ENCODE assay signal across 10 cellular contexts in genomic region chr1:16143566-16144324, GRCh38. TPM values are rescaled to one million over a fixed set of nuclear protein-coding genes. Genes with fewer than 3 reads are reported as not detected.
DNase-seq lines count a peak whose midpoint lies in the region; ATAC-seq and TF ChIP-seq lines count a peak whose summit lies in the region.
"Had no signal": no experiment of that assay in that cellular context is flagged by ENCODE, and none has a peak within 500 bp of the region (broad histone marks: within the 10 kb centered on the region; RNA-seq: fewer than 3 reads in every experiment).

No MANE protein-coding gene starts in this region.

- intact Hi-C loops in A673 (cut with micrococcal nuclease; ENCODE audit: unreplicated experiment) (no loop called here), mucosa of descending colon (cut with DNase I, micrococcal nuclease) (no loop called here)

- H3K27ac ChIP-seq in A673 (ENCODE audit: low read depth, low read length, poor library complexity, severe bottlenecking) (peak overlapping the region; percentile 87), duodenal mucosa (ENCODE audit: low read depth, low read length) (peak overlapping the region; percentile 80)

- peak overlapping the region; percentile 54 to 67 for H3K9ac ChIP-seq in duodenal mucosa (ENCODE audit: low read depth in 1 of 2, low read length in 2 of 2)

- CTCF ChIA-PET in A673 (lab: Charles Lee) = no interaction called here

- TF ChIP-seq CTCF in A673 (conservative IDR thresholded peaks at IDR 0.05; ENCODE audit: low read depth, low read length) (no peak), mucosa of descending colon (IDR thresholded peaks at IDR 0.05) (no peak)

- H3K27me3 ChIP-seq in A673 (replicated peaks; ENCODE audit: insufficient read depth, low read depth, low read length, poor library complexity) (no peaks in the 10 kb centered on the region), duodenal mucosa (ENCODE audit: control insufficient read depth in 1 of 2, insufficient read depth in 2 of 2, low read length in 2 of 2) (no peaks in the 10 kb centered on the region)

- no peaks in the 10 kb centered on the region for H3K9me3 ChIP-seq in A673 (ENCODE audit: low read depth, low read length, poor library complexity, severe bottlenecking)
- H3K9me3 ChIP-seq in duodenal mucosa (ENCODE audit: control insufficient read depth in 1 of 2, low read length in 2 of 2) = no peaks in the 10 kb centered on the region
- no peaks in the 10 kb centered on the region for H3K9me3 ChIP-seq in mucosa of descending colon

- H3K36me3 ChIP-seq in A673 (ENCODE audit: insufficient read depth, low read length, poor library complexity, severe bottlenecking) = peaks cover 34% of the 10 kb centered on the region
- peaks cover 13 to 41% of the 10 kb centered on the region in 2 donors for H3K36me3 ChIP-seq in duodenal mucosa (ENCODE audit: control insufficient read depth in 1 of 2, insufficient read depth in 2 of 2, low read length in 2 of 2)
- H3K36me3 ChIP-seq in mucosa of descending colon (ENCODE audit: low read depth) = no peaks in the 10 kb centered on the region

- peaks cover 72% of the 10 kb centered on the region for H3K4me1 ChIP-seq in A673 (ENCODE audit: insufficient read depth, low read length, poor library complexity, severe bottlenecking)
- peaks cover 46 to 53% of the 10 kb centered on the region in 2 donors for H3K4me1 ChIP-seq in duodenal mucosa (ENCODE audit: control insufficient read depth in 1 of 2, insufficient read depth in 2 of 2, low read length in 2 of 2)
- peaks cover 27% of the 10 kb centered on the region for H3K4me1 ChIP-seq in mucosa of descending colon (ENCODE audit: low read depth)

- DNase-seq in A673 (ENCODE audit: low spot score) = peak; percentile 76
- peak; percentile 81 for DNase-seq in M059J (ENCODE audit: low read depth)
- peak; percentile 66 to 86 (median 79) for DNase-seq in mucosa of descending colon
- DNase-seq in activated CD4-positive, alpha-beta T cell treated with anti-CD3 and anti-CD28 coated beads for 48 hours = no peak
- no peak for DNase-seq in ACHN
- DNase-seq: activated B cell treated with CpG ODN at 0.5 μM for 24 hours, NCI-H1436 had no signal

- in situ Hi-C loops in ACHN (cut with HindIII; ENCODE audit: low pct_ligation_motif_present, low pct_unique_long_range_greater_than_20kb, low sequenced_read_pairs) = no loop called here

- POLR2A ChIA-PET in A673 (lab: Charles Lee; ENCODE audit: low non-redundant PET) = no interaction called here

- no TSS peak for BruUV-seq in A673 (replicated peaks; lab: Mats Ljungman, UMichigan)

- H3K4me3 ChIP-seq in A673 (ENCODE audit: low read depth, low read length, poor library complexity, severe bottlenecking) = no peak overlapping the region
- H3K4me3 ChIP-seq in duodenal mucosa (ENCODE audit: low read depth in 1 of 2, low read length in 2 of 2) = peak overlapping the region in 1 of 2 donors; percentile 36
- no peak overlapping the region for H3K4me3 ChIP-seq in mucosa of descending colon

- ATAC-seq in mucosa of descending colon (peak; percentile 78), HG02981 (IDR thresholded peaks at IDR 0.05; ENCODE audit: unreplicated experiment) (no peak), HG03520 (IDR thresholded peaks at IDR 0.05; ENCODE audit: unreplicated experiment) (no peak)

RNA-seq across cellular contexts. Expression of gene EPHA2, which starts 12.1 kb away (rescaled TPM):
- 70.5 and 91.6 TPM in 2 replicates for total RNA-seq in A673 (2021)
- 136 and 212 TPM in 2 replicates for total RNA-seq in M059J (2014; rRNA removed; shearing (Covaris generic))
- total RNA-seq in mucosa of descending colon = 10 to 100 TPM; 36.8 to 43.5 (median 43.5) TPM
- total RNA-seq: activated B cell treated with CpG ODN at 0.5 μM for 24 hours had no signal

Comparison
In these comparisons a context has a peak if more than half of its experiments do, and no peak if none do; other contexts are left out.
1. DNase-seq: peak in A673 (single experiment), M059J (single experiment) and mucosa of descending colon (3 of 3); none in activated CD4-positive, alpha-beta T cell treated with anti-CD3 and anti-CD28 coated beads for 48 hours (single experiment) and ACHN (single experiment).